Comparison of ENCODE assay signal across 22 cellular contexts in the genomic region with DNA sequence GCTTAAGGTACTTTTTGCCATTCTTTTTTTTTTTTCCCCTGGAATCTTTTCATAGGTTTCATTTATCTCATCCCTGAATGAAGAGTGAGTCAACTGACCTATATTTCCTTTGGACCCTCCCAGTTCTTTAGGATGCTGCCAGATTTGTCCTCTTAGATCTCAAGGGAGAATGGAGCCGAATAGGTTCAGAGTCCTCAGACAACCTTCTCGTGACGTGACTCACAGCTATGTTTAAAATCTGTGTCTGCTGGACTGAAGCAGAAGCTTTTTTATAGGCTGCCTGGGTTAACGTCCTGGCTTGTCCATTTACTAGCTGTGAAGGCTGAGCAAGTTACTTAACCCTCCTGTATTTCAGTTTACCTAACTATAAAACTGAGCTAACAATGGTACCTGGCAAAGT.
DNase-seq lines count a peak whose midpoint lies in the region; ATAC-seq and TF ChIP-seq lines count a peak whose summit lies in the region.
"Had no signal": no experiment of that assay in that cellular context is flagged by ENCODE, and none has a peak within 500 bp of the region (broad histone marks: within the 10 kb centered on the region; RNA-seq: fewer than 3 reads in every experiment).

No MANE protein-coding gene starts in this region.

- H3K27me3 ChIP-seq in MG63 = no peaks in the 10 kb centered on the region
- H3K27me3 ChIP-seq in osteoblast (ENCODE audit: insufficient read depth, low read length) = no peaks in the 10 kb centered on the region
- H3K27me3 ChIP-seq in effector memory CD4-positive, alpha-beta T cell (replicated peaks; ENCODE audit: control insufficient read depth, insufficient read depth, low read length, poor library complexity, severe bottlenecking) = no peaks in the 10 kb centered on the region
- H3K27me3 ChIP-seq: suprapubic skin had no signal

- H3K9me3 ChIP-seq in MG63 (no peaks in the 10 kb centered on the region), osteoblast (ENCODE audit: low read depth, low read length) (no peaks in the 10 kb centered on the region)
- H3K9me3 ChIP-seq in effector memory CD4-positive, alpha-beta T cell (ENCODE audit: control insufficient read depth, low read length) = no peaks in the 10 kb centered on the region

- H3K4me1 ChIP-seq in osteoblast (ENCODE audit: insufficient read depth, low read length) = no peaks in the 10 kb centered on the region
- H3K4me1 ChIP-seq in effector memory CD4-positive, alpha-beta T cell (ENCODE audit: control insufficient read depth, insufficient read depth, low read length, poor library complexity, severe bottlenecking) = no peaks in the 10 kb centered on the region
- H3K4me1 ChIP-seq: suprapubic skin had no signal

- no peaks in the 10 kb centered on the region for H3K79me2 ChIP-seq in osteoblast (ENCODE audit: insufficient read depth, low read length)

- H3K4me3 ChIP-seq in MG63 (no peak overlapping the region), epithelial cell of esophagus (ENCODE audit: low read length) (no peak overlapping the region), osteoblast (ENCODE audit: insufficient read depth, low read length) (no peak overlapping the region)
- no peak overlapping the region for H3K4me3 ChIP-seq in effector memory CD4-positive, alpha-beta T cell (ENCODE audit: insufficient read depth, low read depth, low read length, poor library complexity, severe bottlenecking)
- H3K4me3 ChIP-seq: SK-N-MC, suprapubic skin had no signal

- no peaks in the 10 kb centered on the region for H4K20me1 ChIP-seq in osteoblast (ENCODE audit: insufficient read depth, low read length)

- H2AFZ ChIP-seq in osteoblast (ENCODE audit: low read length) = no peak overlapping the region

- no peak overlapping the region for H3K4me2 ChIP-seq in osteoblast (ENCODE audit: insufficient read depth, low read length)

- no peaks in the 10 kb centered on the region for H3K36me3 ChIP-seq in MG63
- no peaks in the 10 kb centered on the region for H3K36me3 ChIP-seq in osteoblast (ENCODE audit: insufficient read depth, low read length)
- H3K36me3 ChIP-seq in effector memory CD4-positive, alpha-beta T cell (ENCODE audit: control insufficient read depth, insufficient read depth, low read length) = no peaks in the 10 kb centered on the region
- H3K36me3 ChIP-seq: suprapubic skin had no signal

- H3K27ac ChIP-seq in osteoblast (ENCODE audit: low read depth, low read length) = no peak overlapping the region
- H3K27ac ChIP-seq in effector memory CD4-positive, alpha-beta T cell (ENCODE audit: insufficient read depth, low read length, poor library complexity, severe bottlenecking) = no peak overlapping the region
- H3K27ac ChIP-seq: SK-N-MC, suprapubic skin had no signal

- ATAC-seq in HG02678 (IDR thresholded peaks at IDR 0.05; ENCODE audit: unreplicated experiment) = no peak
- ATAC-seq in GM21360 (IDR thresholded peaks at IDR 0.05; ENCODE audit: unreplicated experiment) = no peak
- ATAC-seq: activated CD4-positive, CD25-positive, alpha-beta regulatory T cell treated with anti-CD3 and anti-CD28 coated beads, Interleukin-2, amount 50 U/mL, for 24 hours; activated T-cell treated with anti-CD3 and anti-CD28 coated beads, Interleukin-2, amount 50 U/mL, for 72 hours; effector memory CD8-positive, alpha-beta T cell had no signal

- DNase-seq in AG20443 (ENCODE audit: low spot score) = peak; percentile 8
- DNase-seq in MG63 = peak; percentile 59
- DNase-seq in epithelial cell of esophagus (ENCODE audit: low read depth) = peak; percentile 52
- peak; percentile 25 for DNase-seq in osteoblast (ENCODE audit: insufficient read length, low spot score, missing footprints)
- DNase-seq in NCI-H748 (lab: John Stamatoyannopoulos, UW; ENCODE audit: unreplicated experiment) = no peak
- no peak for DNase-seq in effector memory CD4-positive, alpha-beta T cell
- DNase-seq: activated CD8-positive, alpha-beta memory T cell treated with anti-CD3 and anti-CD28 coated beads for 24 hours; activated naive CD4-positive, alpha-beta T cell treated with anti-CD3 and anti-CD28 coated beads, Interleukin-2, amount 10 ng/mL, durations not matched to agents 7 days and 5 days; activated T-cell treated with anti-CD3 and anti-CD28 coated beads, Interleukin-2, amount 50 U/mL, for 72 hours; anterior cingulate cortex; CD4-positive, CD25-positive, alpha-beta regulatory T cell; DMS79; effector memory CD8-positive, alpha-beta T cell; NCI-H1105; NCI-H2081; NCI-H510A; stimulated activated CD4-positive, alpha-beta T cell treated with anti-CD3 and anti-CD28 coated beads, Interleukin-15, amount 100 ng/mL, for 24 hours had no signal

- TF ChIP-seq CTCF in epithelial cell of esophagus (IDR thresholded peaks at IDR 0.05; ENCODE audit: insufficient read depth, low read depth, low read length, missing control alignments) = no peak
- no peak for TF ChIP-seq CTCF in osteoblast (IDR thresholded peaks at IDR 0.05; ENCODE audit: extremely low read depth, low read depth, low read length)

Comparison
In these comparisons a context has a peak if more than half of its experiments do, and no peak if none do; other contexts are left out.
1. DNase-seq: peak in AG20443 (single experiment), MG63 (single experiment), epithelial cell of esophagus (single experiment) and osteoblast (single experiment); none in NCI-H748 (single experiment) and effector memory CD4-positive, alpha-beta T cell (0 of 3).